In the genomic region with DNA sequence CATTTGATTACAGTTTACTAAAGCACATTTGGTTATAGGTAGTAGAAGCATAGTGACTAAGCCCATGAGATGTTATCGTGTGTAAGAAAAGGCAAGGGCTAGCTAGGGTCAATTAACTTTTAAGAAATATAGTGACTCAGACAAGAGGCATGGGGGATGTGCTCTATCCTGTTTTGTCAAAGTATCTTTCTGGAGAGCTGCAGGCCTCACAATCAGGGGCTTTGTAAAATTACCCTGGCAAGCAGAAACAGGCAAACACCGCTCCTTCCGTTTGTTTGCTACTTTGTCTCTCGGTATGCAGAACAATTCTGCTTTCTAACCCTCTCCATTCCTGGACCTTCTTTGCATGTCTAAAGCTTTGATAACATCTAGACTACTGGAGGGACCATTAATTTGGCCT, we compare ENCODE assay signal across 10 cellular contexts. TPM values are rescaled to one million over a fixed set of nuclear protein-coding genes. Genes with fewer than 3 reads are reported as not detected.
DNase-seq lines count a peak whose midpoint lies in the region; ATAC-seq and TF ChIP-seq lines count a peak whose summit lies in the region.
"Had no signal": no experiment of that assay in that cellular context is flagged by ENCODE, and none has a peak within 500 bp of the region (broad histone marks: within the 10 kb centered on the region; RNA-seq: fewer than 3 reads in every experiment).

No MANE protein-coding gene starts in this region.

- H3K9me3 ChIP-seq in HCT116 (ENCODE audit: control insufficient read depth in 1 of 2, insufficient read depth in 1 of 2, low read depth in 1 of 2, low read length in 2 of 2), result no peaks in the 10 kb centered on the region
- no peaks in the 10 kb centered on the region for H3K9me3 ChIP-seq in trophoblast cell (ENCODE audit: insufficient read depth, low read depth, low read length)
- no peaks in the 10 kb centered on the region for H3K9me3 ChIP-seq in upper lobe of right lung

- no peak overlapping the region for H3K4me3 ChIP-seq in HCT116 (replicated peaks in 1 of 2; ENCODE audit: low read depth in 1 of 2, low read length in 2 of 2)
- H3K4me3 ChIP-seq in fibroblast of the aortic adventitia (ENCODE audit: low read depth, low read length), result no peak overlapping the region
- H3K4me3 ChIP-seq in trophoblast cell (ENCODE audit: low read depth, low read length), result no peak overlapping the region
- no peak overlapping the region for H3K4me3 ChIP-seq in upper lobe of right lung

- peak overlapping the region; percentile 90 for H4K91ac ChIP-seq in trophoblast cell (ENCODE audit: low read depth, low read length)

- no CpG with 5 or more reads among the region's 4 CpGs for WGBS in trophoblast cell (ENCODE audit: extremely low coverage, insufficient coverage, insufficient read length)

- H3K36me3 ChIP-seq in HCT116 (ENCODE audit: control insufficient read depth in 1 of 2, insufficient read depth in 2 of 2, low read length in 2 of 2) (no peaks in the 10 kb centered on the region), trophoblast cell (ENCODE audit: control insufficient read depth in 1 of 2, insufficient read depth in 2 of 2, low read length in 2 of 2) (no peaks in the 10 kb centered on the region), upper lobe of right lung (no peaks in the 10 kb centered on the region)

- CTCF ChIA-PET in HCT116 (lab: Charles Lee), result interaction anchor here (1.2 to 4.6 kb wide), 12 partner anchors 10 to 124 kb away, joined by 4 to 69 read pairs (median 11); partner anchors contain the start of gene ZNF697

- peak overlapping the region; percentile 73 for H3K14ac ChIP-seq in trophoblast cell (ENCODE audit: low read length)

- BruUV-seq in HCT116 (replicated peaks; lab: Mats Ljungman, UMichigan), result no TSS peak

- H3K79me1 ChIP-seq in trophoblast cell (ENCODE audit: low read length), result peaks cover 10% of the 10 kb centered on the region

- H2BK5ac ChIP-seq in trophoblast cell (ENCODE audit: low read depth, low read length, poor library complexity), result peak overlapping the region; percentile 91

- intact Hi-C loops in HCT116 (cut with micrococcal nuclease), result loop anchor here (10.0 kb wide), 1 partner anchor 199 kb away; no protein-coding TSS in a partner anchor
- intact Hi-C loops in head of caudate nucleus (cut with DNase I), result loop anchor here (2.0 kb wide), 1 partner anchor 61 kb away; no protein-coding TSS in a partner anchor
- intact Hi-C loops in upper lobe of right lung (cut with DNase I), result no loop called here

- peak overlapping the region; percentile 85 for H2BK120ac ChIP-seq in trophoblast cell (ENCODE audit: insufficient read depth, low read length, poor library complexity)

- ATAC-seq in HCT116 (no peak), upper lobe of right lung (no peak), GM21723 (IDR thresholded peaks at IDR 0.05; ENCODE audit: unreplicated experiment) (no peak)
- ATAC-seq: activated CD8-positive, alpha-beta memory T cell treated with anti-CD3 and anti-CD28 coated beads, Interleukin-2, amount 10 ng/mL, durations not matched to agents 7 days and 5 days had no signal

- H3K27me3 ChIP-seq in HCT116 (ENCODE audit: insufficient read depth, low read length) (no peaks in the 10 kb centered on the region), trophoblast cell (ENCODE audit: insufficient read depth, low read length) (no peaks in the 10 kb centered on the region), upper lobe of right lung (no peaks in the 10 kb centered on the region)

- no peaks in the 10 kb centered on the region for H3K9me2 ChIP-seq in HCT116 (ENCODE audit: insufficient read depth)

- H2AFZ ChIP-seq in HCT116 (ENCODE audit: low read depth, low read length, poor library complexity, severe bottlenecking) (peak overlapping the region; percentile 70), trophoblast cell (ENCODE audit: insufficient read depth, low read length, poor library complexity) (no peak overlapping the region)

- no peak overlapping the region for H3K23ac ChIP-seq in trophoblast cell (ENCODE audit: low read length)

- H3K4me1 ChIP-seq in HCT116 (ENCODE audit: control insufficient read depth in 1 of 2, insufficient read depth in 2 of 2, low read length in 2 of 2), result peaks cover 10 to 25% of the 10 kb centered on the region in 2 experiments
- H3K4me1 ChIP-seq in trophoblast cell (ENCODE audit: control insufficient read depth in 1 of 2, insufficient read depth in 2 of 2, low read length in 2 of 2), result peaks cover 6 to 11% of the 10 kb centered on the region in 2 experiments
- H3K4me1 ChIP-seq in upper lobe of right lung, result peaks cover 5% of the 10 kb centered on the region

- TF ChIP-seq RAD21 in HCT116 (IDR thresholded peaks at IDR 0.05; ENCODE audit: low read depth), result no peak

- H3K4me2 ChIP-seq in HCT116 (ENCODE audit: low read length), result peak overlapping the region; percentile 73
- H3K4me2 ChIP-seq in trophoblast cell (ENCODE audit: low read length), result no peak overlapping the region

- no peak overlapping the region for H4K12ac ChIP-seq in trophoblast cell (ENCODE audit: low read depth, low read length)

- no peak for DNase-seq in HCT116 (ENCODE audit: low read depth, low spot score)
- DNase-seq in SW480 (ENCODE audit: low spot score), result peak; percentile 81
- DNase-seq in fibroblast of the aortic adventitia (ENCODE audit: low read depth), result peak; percentile 39
- peak; percentile 68 to 83 for DNase-seq in trophoblast cell
- no peak for DNase-seq in head of caudate nucleus
- no peak for DNase-seq in upper lobe of right lung
- no peak for DNase-seq in DMS53 treated with DMSO at 0.1 percent for 48 hours (lab: John Stamatoyannopoulos, UW; ENCODE audit: unreplicated experiment)
- DNase-seq: activated CD8-positive, alpha-beta memory T cell treated with anti-CD3 and anti-CD28 coated beads, Interleukin-2, amount 10 ng/mL, durations not matched to agents 7 days and 5 days had no signal

- H3K18ac ChIP-seq in trophoblast cell (ENCODE audit: low read length), result no peak overlapping the region

- TF ChIP-seq CTCF in HCT116 (IDR thresholded peaks at IDR 0.05 in 2 of 3, conservative IDR thresholded peaks at IDR 0.05 in 1 of 3; ENCODE audit: borderline replicate concordance in 1 of 3, insufficient read depth in 1 of 3, low read depth in 2 of 3, low read length in 2 of 3) (no peak), fibroblast of the aortic adventitia (IDR thresholded peaks at IDR 0.05; ENCODE audit: insufficient read depth, low read length) (no peak), upper lobe of right lung (IDR thresholded peaks at IDR 0.05) (no peak)

- H3K9ac ChIP-seq in HCT116 (ENCODE audit: low read length) (no peak overlapping the region), trophoblast cell (ENCODE audit: low read length) (no peak overlapping the region)

- H3K79me2 ChIP-seq in HCT116 (ENCODE audit: insufficient read depth, low read length) (no peaks in the 10 kb centered on the region), trophoblast cell (ENCODE audit: control insufficient read depth, insufficient read depth, low read length, poor library complexity) (no peaks in the 10 kb centered on the region)

- H4K8ac ChIP-seq in trophoblast cell (ENCODE audit: low read depth, low read length), result no peak overlapping the region

- no peak for TF ChIP-seq POLR2A in HCT116 (IDR thresholded peaks at IDR 0.05; ENCODE audit: borderline replicate concordance, extremely low read depth, insufficient read depth, insufficient read length)

- H2BK12ac ChIP-seq in trophoblast cell (ENCODE audit: low read length), result no peak overlapping the region

- H3K27ac ChIP-seq in HCT116 (ENCODE audit: low read depth, low read length) (no peak overlapping the region), trophoblast cell (ENCODE audit: low read depth, low read length) (peak overlapping the region; percentile 99), upper lobe of right lung (no peak overlapping the region)

- H3K4ac ChIP-seq in trophoblast cell (ENCODE audit: low read depth, low read length), result no peak overlapping the region

- H2AK5ac ChIP-seq in trophoblast cell (ENCODE audit: low read length), result no peak overlapping the region

- H4K20me1 ChIP-seq in HCT116 (ENCODE audit: insufficient read depth), result no peaks in the 10 kb centered on the region

- RAD21 ChIA-PET in HCT116 (lab: Charles Lee; ENCODE audit: low non-redundant PET in 1 of 2, low total read pairs in 2 of 2, uncharacterized antibody in 2 of 2, unreplicated experiment in 2 of 2), result interaction anchor here in 1 of 2 experiments (1.3 kb wide), 1 partner anchor 63 kb away, joined by 3 read pairs; no protein-coding TSS in a partner anchor

- POLR2A ChIA-PET in HCT116 (lab: Charles Lee), result interaction anchor here (1.0 to 1.4 kb wide), 3 partner anchors 17 to 38 kb away, joined by 3 to 4 read pairs (median 3); partner anchors contain the start of genes PHGDH and ZNF697

TF ChIP-seq in HCT116, 20 proteins besides CTCF, POLR2A, EP300 and RAD21 (continues in another document):
- TF ChIP-seq EZH2 (IDR thresholded peaks at IDR 0.05) (no peak), POLR2AphosphoS5 (IDR thresholded peaks at IDR 0.05; ENCODE audit: low read depth, low read length) (no peak), SP1 (IDR thresholded peaks at IDR 0.05; ENCODE audit: low read depth) (no peak)

RNA-seq across cellular contexts. Expression of gene ZNF697, which starts 26.0 kb away (rescaled TPM):
- total RNA-seq in HCT116 (2021; ENCODE audit: unreplicated experiment) (5.9 TPM), fibroblast of the aortic adventitia (ENCODE audit: low replicate concordance) (4.4 and 7.3 TPM in 2 replicates), upper lobe of right lung (11.4 TPM)
- polyA plus RNA-seq in HCT116 (2012), result 2.1 and 2.6 TPM in 2 replicates
- 14.6 and 15.5 TPM in 2 replicates for polyA plus RNA-seq in trophoblast cell (2013)
- polyA plus RNA-seq: CD8-positive, alpha-beta memory T cell had no signal

RNA-seq across cellular contexts. Expression of gene PHGDH, which starts 37.6 kb away (rescaled TPM):
- total RNA-seq in HCT116 (2021; ENCODE audit: unreplicated experiment) (187 TPM), fibroblast of the aortic adventitia (ENCODE audit: low replicate concordance) (246 and 430 TPM in 2 replicates), upper lobe of right lung (51.7 TPM)
- polyA plus RNA-seq in HCT116 (2012), result 244 and 317 TPM in 2 replicates
- polyA plus RNA-seq in trophoblast cell (2013), result 111 and 114 TPM in 2 replicates

Comparison
In these comparisons a context has a peak if more than half of its experiments do, and no peak if none do; other contexts are left out.
1. DNase-seq: peak in SW480 (single experiment), fibroblast of the aortic adventitia (single experiment) and trophoblast cell (2 of 2); none in HCT116 (single experiment), head of caudate nucleus (0 of 42), upper lobe of right lung (single experiment) and DMS53 treated with DMSO at 0.1 percent for 48 hours (single experiment).